In the genomic region with DNA sequence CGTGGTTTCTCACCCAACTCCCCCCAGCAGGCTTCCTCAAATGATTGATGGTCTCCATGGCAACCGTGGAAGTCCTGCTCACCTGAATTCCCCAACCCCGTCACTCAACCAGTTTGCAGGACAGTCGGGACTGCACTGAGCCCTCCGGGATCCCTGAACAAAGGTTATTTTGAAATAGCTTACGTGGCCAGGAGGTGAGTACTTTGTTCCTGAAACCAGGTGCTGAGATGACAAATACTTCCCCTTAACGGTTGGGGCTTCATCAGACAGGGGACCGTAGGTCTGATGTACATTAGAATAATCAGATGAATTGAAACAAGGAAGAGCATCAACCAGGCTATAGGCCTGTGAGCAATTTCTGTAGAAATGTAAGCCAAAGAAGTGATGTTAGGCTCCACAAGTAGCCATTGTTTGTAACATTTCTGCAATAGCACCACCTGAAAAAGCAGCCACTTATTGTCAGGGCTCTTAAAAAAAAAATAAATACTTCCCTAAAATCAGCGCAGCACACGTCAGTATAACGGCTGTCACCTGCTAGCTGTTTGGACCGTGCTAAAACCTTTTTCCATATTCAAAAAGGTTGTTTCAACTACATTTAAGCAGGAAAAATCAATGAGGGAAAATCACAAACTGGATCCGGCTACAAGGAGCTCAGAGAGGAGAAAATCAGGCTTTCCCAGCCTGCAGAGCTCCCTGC, we compare ENCODE assay signal across 2 cellular contexts.
TF ChIP-seq lines count a peak whose summit lies in the region.

No MANE protein-coding gene starts in this region.

TF ChIP-seq in GM23338, 12 proteins besides CTCF, POLR2A, EP300 and RAD21:
- TF ChIP-seq ZNF114 (CRISPR knock-in tag; IDR thresholded peaks at IDR 0.05): no peak
- TF ChIP-seq NANOG (IDR thresholded peaks at IDR 0.05; ENCODE audit: borderline replicate concordance): no peak
- no peak for TF ChIP-seq EZH2phosphoT487 (IDR thresholded peaks at IDR 0.05; ENCODE audit: unreplicated experiment)
- no peak for TF ChIP-seq STAT1 (IDR thresholded peaks at IDR 0.05; ENCODE audit: unreplicated experiment)
- TF ChIP-seq, protein P1, sequence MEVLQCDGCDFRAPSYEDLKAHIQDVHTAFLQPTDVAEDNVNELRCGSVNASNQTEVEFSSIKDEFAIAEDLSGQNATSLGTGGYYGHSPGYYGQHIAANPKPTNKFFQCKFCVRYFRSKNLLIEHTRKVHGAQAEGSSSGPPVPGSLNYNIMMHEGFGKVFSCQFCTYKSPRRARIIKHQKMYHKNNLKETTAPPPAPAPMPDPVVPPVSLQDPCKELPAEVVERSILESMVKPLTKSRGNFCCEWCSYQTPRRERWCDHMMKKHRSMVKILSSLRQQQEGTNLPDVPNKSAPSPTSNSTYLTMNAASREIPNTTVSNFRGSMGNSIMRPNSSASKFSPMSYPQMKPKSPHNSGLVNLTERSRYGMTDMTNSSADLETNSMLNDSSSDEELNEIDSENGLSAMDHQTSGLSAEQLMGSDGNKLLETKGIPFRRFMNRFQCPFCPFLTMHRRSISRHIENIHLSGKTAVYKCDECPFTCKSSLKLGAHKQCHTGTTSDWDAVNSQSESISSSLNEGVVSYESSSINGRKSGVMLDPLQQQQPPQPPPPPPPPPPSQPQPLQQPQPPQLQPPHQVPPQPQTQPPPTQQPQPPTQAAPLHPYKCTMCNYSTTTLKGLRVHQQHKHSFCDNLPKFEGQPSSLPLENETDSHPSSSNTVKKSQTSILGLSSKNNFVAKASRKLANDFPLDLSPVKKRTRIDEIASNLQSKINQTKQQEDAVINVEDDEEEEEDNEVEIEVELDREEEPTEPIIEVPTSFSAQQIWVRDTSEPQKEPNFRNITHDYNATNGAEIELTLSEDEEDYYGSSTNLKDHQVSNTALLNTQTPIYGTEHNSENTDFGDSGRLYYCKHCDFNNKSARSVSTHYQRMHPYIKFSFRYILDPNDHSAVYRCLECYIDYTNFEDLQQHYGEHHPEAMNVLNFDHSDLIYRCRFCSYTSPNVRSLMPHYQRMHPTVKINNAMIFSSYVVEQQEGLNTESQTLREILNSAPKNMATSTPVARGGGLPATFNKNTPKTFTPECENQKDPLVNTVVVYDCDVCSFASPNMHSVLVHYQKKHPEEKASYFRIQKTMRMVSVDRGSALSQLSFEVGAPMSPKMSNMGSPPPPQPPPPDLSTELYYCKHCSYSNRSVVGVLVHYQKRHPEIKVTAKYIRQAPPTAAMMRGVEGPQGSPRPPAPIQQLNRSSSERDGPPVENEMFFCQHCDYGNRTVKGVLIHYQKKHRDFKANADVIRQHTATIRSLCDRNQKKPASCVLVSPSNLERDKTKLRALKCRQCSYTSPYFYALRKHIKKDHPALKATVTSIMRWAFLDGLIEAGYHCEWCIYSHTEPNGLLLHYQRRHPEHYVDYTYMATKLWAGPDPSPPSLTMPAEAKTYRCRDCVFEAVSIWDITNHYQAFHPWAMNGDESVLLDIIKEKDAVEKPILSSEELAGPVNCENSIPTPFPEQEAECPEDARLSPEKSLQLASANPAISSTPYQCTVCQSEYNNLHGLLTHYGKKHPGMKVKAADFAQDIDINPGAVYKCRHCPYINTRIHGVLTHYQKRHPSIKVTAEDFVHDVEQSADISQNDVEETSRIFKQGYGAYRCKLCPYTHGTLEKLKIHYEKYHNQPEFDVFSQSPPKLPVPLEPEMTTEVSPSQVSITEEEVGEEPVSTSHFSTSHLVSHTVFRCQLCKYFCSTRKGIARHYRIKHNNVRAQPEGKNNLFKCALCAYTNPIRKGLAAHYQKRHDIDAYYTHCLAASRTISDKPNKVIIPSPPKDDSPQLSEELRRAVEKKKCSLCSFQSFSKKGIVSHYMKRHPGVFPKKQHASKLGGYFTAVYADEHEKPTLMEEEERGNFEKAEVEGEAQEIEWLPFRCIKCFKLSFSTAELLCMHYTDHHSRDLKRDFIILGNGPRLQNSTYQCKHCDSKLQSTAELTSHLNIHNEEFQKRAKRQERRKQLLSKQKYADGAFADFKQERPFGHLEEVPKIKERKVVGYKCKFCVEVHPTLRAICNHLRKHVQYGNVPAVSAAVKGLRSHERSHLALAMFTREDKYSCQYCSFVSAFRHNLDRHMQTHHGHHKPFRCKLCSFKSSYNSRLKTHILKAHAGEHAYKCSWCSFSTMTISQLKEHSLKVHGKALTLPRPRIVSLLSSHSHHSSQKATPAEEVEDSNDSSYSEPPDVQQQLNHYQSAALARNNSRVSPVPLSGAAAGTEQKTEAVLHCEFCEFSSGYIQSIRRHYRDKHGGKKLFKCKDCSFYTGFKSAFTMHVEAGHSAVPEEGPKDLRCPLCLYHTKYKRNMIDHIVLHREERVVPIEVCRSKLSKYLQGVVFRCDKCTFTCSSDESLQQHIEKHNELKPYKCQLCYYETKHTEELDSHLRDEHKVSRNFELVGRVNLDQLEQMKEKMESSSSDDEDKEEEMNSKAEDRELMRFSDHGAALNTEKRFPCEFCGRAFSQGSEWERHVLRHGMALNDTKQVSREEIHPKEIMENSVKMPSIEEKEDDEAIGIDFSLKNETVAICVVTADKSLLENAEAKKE (CRISPR knock-in tag; IDR thresholded peaks at IDR 0.05): no peak
- no peak for TF ChIP-seq EZH2 (IDR thresholded peaks at IDR 0.05; ENCODE audit: low read depth, unreplicated experiment)

TF ChIP-seq in HepG2, 621 proteins besides CTCF, POLR2A, EP300 and RAD21:
- TF ChIP-seq ZBTB34 (CRISPR knock-in tag; IDR thresholded peaks at IDR 0.05): no peak
- 0 out of 2 replicates have a peak, but pooled peaks have one; percentile 15 for TF ChIP-seq MAFF (IDR thresholded peaks at IDR 0.05; ENCODE audit: low read depth, low read length)
- TF ChIP-seq ZBTB8A (CRISPR knock-in tag; IDR thresholded peaks at IDR 0.05; ENCODE audit: borderline replicate concordance, low read depth): no peak
